ENCODE assay signal across 1 cellular context in the genomic region with DNA sequence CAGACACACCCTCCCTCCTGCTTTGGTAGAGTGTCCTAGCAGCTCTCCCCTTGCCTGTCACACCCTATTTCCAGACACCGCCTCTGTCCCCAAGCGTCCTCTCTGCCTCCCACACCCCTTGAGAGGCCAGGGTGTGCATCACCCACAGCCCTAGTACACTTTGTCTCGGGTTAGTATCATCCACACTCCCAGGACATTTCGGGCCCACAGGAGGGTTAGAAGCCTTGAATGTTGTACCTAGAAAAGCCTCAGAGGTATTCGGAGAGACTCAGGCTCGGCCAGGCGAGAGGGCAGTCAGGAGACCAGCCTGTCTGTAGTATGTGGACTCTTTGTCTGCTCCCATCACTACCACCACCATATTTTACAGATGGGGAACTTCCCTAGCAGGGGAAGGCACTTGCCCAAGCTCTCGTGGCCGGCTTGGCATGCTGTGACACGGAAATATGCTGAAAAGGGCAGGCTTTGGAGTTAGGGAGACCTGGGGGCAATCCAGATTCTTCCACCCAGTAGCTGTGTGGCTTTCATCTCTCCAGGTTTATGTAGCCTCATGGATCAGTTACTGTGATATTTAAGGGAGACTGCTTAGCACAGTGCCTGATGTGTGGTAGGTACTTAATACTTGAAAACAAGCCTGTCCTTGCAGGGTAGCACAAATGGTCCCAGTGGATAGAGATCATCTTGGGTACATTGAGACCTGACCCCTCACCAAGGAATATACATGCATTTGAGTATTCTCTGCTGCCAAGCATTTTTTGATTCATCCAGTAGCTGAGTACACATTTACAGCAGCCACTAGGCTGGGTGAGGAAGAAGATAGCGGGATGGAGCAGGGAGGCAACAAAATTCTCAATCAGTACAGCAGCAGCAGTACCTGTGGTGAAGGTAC.
TF ChIP-seq lines count a peak whose summit lies in the region.

No MANE protein-coding gene starts in this region.

TF ChIP-seq in endothelial cell of umbilical vein, 7 proteins besides CTCF, POLR2A, EP300 and RAD21:
- TF ChIP-seq FOS (IDR thresholded peaks at IDR 0.05; ENCODE audit: borderline replicate concordance, insufficient read depth, low read length) (no peak), MAX (IDR thresholded peaks at IDR 0.05; ENCODE audit: insufficient read depth, insufficient read length) (no peak), MYC (IDR thresholded peaks at IDR 0.05; ENCODE audit: low read depth, low read length) (no peak), EZH2 (IDR thresholded peaks at IDR 0.05; ENCODE audit: borderline replicate concordance, low read depth, low read length, severe bottlenecking) (no peak), POLR2AphosphoS5 (IDR thresholded peaks at IDR 0.05; ENCODE audit: insufficient read depth, low read depth, low read length) (no peak), JUN (IDR thresholded peaks at IDR 0.05; ENCODE audit: borderline replicate concordance, insufficient read depth, insufficient read length, low read depth) (no peak), GATA2 (IDR thresholded peaks at IDR 0.05; ENCODE audit: insufficient read depth, insufficient read length, low read depth, low read length) (no peak)
